Comparison of ENCODE assay signal across 1 cellular context in the genomic region with DNA sequence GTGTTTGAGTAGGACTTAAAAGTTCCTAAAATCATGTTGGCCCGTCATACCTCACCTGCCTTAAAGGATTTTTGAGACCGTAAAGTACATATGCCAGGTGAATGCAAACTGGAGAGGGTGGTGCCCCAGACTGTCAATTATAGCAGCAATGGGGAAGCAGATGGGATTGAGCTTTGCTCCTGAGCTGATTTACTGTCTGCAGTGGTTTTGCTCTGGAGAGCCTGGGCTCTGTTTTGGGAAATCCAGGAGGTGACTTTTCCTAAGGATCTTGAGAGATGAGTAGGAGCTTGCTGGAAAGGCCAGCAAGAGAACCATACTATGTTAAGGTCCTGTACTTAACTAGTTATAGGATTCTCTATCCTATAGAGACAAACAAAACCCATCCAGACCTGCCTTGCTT.
TF ChIP-seq lines count a peak whose summit lies in the region.

No MANE protein-coding gene starts in this region.

TF ChIP-seq in H1, 55 proteins besides CTCF, POLR2A, EP300 and RAD21 (continued from another document):
- TF ChIP-seq, protein P1, sequence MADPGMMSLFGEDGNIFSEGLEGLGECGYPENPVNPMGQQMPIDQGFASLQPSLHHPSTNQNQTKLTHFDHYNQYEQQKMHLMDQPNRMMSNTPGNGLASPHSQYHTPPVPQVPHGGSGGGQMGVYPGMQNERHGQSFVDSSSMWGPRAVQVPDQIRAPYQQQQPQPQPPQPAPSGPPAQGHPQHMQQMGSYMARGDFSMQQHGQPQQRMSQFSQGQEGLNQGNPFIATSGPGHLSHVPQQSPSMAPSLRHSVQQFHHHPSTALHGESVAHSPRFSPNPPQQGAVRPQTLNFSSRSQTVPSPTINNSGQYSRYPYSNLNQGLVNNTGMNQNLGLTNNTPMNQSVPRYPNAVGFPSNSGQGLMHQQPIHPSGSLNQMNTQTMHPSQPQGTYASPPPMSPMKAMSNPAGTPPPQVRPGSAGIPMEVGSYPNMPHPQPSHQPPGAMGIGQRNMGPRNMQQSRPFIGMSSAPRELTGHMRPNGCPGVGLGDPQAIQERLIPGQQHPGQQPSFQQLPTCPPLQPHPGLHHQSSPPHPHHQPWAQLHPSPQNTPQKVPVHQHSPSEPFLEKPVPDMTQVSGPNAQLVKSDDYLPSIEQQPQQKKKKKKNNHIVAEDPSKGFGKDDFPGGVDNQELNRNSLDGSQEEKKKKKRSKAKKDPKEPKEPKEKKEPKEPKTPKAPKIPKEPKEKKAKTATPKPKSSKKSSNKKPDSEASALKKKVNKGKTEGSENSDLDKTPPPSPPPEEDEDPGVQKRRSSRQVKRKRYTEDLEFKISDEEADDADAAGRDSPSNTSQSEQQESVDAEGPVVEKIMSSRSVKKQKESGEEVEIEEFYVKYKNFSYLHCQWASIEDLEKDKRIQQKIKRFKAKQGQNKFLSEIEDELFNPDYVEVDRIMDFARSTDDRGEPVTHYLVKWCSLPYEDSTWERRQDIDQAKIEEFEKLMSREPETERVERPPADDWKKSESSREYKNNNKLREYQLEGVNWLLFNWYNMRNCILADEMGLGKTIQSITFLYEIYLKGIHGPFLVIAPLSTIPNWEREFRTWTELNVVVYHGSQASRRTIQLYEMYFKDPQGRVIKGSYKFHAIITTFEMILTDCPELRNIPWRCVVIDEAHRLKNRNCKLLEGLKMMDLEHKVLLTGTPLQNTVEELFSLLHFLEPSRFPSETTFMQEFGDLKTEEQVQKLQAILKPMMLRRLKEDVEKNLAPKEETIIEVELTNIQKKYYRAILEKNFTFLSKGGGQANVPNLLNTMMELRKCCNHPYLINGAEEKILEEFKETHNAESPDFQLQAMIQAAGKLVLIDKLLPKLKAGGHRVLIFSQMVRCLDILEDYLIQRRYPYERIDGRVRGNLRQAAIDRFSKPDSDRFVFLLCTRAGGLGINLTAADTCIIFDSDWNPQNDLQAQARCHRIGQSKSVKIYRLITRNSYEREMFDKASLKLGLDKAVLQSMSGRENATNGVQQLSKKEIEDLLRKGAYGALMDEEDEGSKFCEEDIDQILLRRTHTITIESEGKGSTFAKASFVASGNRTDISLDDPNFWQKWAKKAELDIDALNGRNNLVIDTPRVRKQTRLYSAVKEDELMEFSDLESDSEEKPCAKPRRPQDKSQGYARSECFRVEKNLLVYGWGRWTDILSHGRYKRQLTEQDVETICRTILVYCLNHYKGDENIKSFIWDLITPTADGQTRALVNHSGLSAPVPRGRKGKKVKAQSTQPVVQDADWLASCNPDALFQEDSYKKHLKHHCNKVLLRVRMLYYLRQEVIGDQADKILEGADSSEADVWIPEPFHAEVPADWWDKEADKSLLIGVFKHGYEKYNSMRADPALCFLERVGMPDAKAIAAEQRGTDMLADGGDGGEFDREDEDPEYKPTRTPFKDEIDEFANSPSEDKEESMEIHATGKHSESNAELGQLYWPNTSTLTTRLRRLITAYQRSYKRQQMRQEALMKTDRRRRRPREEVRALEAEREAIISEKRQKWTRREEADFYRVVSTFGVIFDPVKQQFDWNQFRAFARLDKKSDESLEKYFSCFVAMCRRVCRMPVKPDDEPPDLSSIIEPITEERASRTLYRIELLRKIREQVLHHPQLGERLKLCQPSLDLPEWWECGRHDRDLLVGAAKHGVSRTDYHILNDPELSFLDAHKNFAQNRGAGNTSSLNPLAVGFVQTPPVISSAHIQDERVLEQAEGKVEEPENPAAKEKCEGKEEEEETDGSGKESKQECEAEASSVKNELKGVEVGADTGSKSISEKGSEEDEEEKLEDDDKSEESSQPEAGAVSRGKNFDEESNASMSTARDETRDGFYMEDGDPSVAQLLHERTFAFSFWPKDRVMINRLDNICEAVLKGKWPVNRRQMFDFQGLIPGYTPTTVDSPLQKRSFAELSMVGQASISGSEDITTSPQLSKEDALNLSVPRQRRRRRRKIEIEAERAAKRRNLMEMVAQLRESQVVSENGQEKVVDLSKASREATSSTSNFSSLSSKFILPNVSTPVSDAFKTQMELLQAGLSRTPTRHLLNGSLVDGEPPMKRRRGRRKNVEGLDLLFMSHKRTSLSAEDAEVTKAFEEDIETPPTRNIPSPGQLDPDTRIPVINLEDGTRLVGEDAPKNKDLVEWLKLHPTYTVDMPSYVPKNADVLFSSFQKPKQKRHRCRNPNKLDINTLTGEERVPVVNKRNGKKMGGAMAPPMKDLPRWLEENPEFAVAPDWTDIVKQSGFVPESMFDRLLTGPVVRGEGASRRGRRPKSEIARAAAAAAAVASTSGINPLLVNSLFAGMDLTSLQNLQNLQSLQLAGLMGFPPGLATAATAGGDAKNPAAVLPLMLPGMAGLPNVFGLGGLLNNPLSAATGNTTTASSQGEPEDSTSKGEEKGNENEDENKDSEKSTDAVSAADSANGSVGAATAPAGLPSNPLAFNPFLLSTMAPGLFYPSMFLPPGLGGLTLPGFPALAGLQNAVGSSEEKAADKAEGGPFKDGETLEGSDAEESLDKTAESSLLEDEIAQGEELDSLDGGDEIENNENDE (IDR thresholded peaks at IDR 0.05; ENCODE audit: insufficient replicate concordance, low read length): no peak
- no peak for TF ChIP-seq ATF2 (IDR thresholded peaks at IDR 0.05; ENCODE audit: low read length)
- no peak for TF ChIP-seq GTF2F1 (IDR thresholded peaks at IDR 0.05; ENCODE audit: borderline replicate concordance, low read depth, low read length)
- no peak for TF ChIP-seq CREB1 (IDR thresholded peaks at IDR 0.05)
- TF ChIP-seq CBX5 (IDR thresholded peaks at IDR 0.05; ENCODE audit: low read depth, low read length): no peak
- no peak for TF ChIP-seq USF2 (IDR thresholded peaks at IDR 0.05; ENCODE audit: low read length)
TF ChIP-seq in H1: peak in this region for 0.
